ENCODE assay signal across 8 cellular contexts in genomic region chr2:23926750-23927627, GRCh38. TPM values are rescaled to one million over a fixed set of nuclear protein-coding genes. Genes with fewer than 3 reads are reported as not detected.
DNase-seq lines count a peak whose midpoint lies in the region; TF ChIP-seq lines count a peak whose summit lies in the region.

Gene ATAD2B, minus strand, starts transcription at chr2:23927123. Its CDS starts 353 bp downstream, at chr2:23926770.

- H3K27me3 ChIP-seq in GM06990 (replicated peaks; ENCODE audit: control insufficient read depth, insufficient read depth, low read length) (no peaks in the 10 kb centered on the region), suprapubic skin (no peaks in the 10 kb centered on the region)

- TF ChIP-seq EP300 in suprapubic skin (IDR thresholded peaks at IDR 0.05), result no peak

- in situ Hi-C loops in SK-MEL-5 (cut with HindIII; ENCODE audit: low pct_unique_long_range_greater_than_20kb, low sequenced_read_pairs), result no loop called here

- H3K36me3 ChIP-seq in GM06990 (ENCODE audit: control insufficient read depth, insufficient read depth, low read length) (no peaks in the 10 kb centered on the region), suprapubic skin (peaks cover 8% of the 10 kb centered on the region)

- peak; percentile 99 for DNase-seq in GM06990 (ENCODE audit: extremely low read depth, insufficient read length)
- DNase-seq in HFF-Myc (ENCODE audit: extremely low read depth, low read depth), result peak; percentile 84
- peak; percentile 89 for DNase-seq in MV-4-11 (lab: John Stamatoyannopoulos, UW)
- peak; percentile 95 for DNase-seq in SK-MEL-5 (ENCODE audit: low read depth, low spot score)
- peak; percentile 93 for DNase-seq in activated naive CD4-positive, alpha-beta T cell treated with anti-CD3 and anti-CD28 coated beads for 36 hours
- DNase-seq in germinal center (ENCODE audit: low spot score), result peak; percentile 94
- DNase-seq in nucleus accumbens (lab: John Stamatoyannopoulos, UW), result peak in 54 of 56 donors; percentile 53 to 94 (median 86)
- DNase-seq in suprapubic skin (ENCODE audit: low spot score in 2 of 2), result peak; percentile 92

- peak; percentile 74 for TF ChIP-seq CTCF in GM06990 (IDR thresholded peaks at IDR 0.05; ENCODE audit: insufficient read depth, low read length, poor library complexity, severe bottlenecking)
- peak; percentile 67 for TF ChIP-seq CTCF in HFF-Myc (IDR thresholded peaks at IDR 0.05; ENCODE audit: low read depth, low read length, missing control alignments)
- TF ChIP-seq CTCF in suprapubic skin (IDR thresholded peaks at IDR 0.05), result peak; percentile 85 to 96

- H3K4me3 ChIP-seq in GM06990 (replicated peaks; ENCODE audit: low read depth, low read length) (peak within 1 kb of the TSS; percentile 88), HFF-Myc (replicated peaks; ENCODE audit: low read depth, low read length) (peak within 1 kb of the TSS; percentile 94), suprapubic skin (peak within 1 kb of the TSS; percentile 98)

- TF ChIP-seq POLR2A in suprapubic skin (IDR thresholded peaks at IDR 0.05), result peak; percentile 32 to 51

- H3K27me3 Mint-ChIP-seq in activated naive CD4-positive, alpha-beta T cell treated with anti-CD3 and anti-CD28 coated beads for 36 hours (ENCODE audit: low read depth), result no peaks in the 10 kb centered on the region

- peak within 1 kb of the TSS; percentile 99 for H3K27ac Mint-ChIP-seq in activated naive CD4-positive, alpha-beta T cell treated with anti-CD3 and anti-CD28 coated beads for 36 hours

- peaks cover 36% of the 10 kb centered on the region for H3K4me1 Mint-ChIP-seq in activated naive CD4-positive, alpha-beta T cell treated with anti-CD3 and anti-CD28 coated beads for 36 hours (ENCODE audit: low read depth)

- H3K4me3 Mint-ChIP-seq in activated naive CD4-positive, alpha-beta T cell treated with anti-CD3 and anti-CD28 coated beads for 36 hours, result peak within 1 kb of the TSS; percentile 96

- no peaks in the 10 kb centered on the region for H3K9me3 Mint-ChIP-seq in activated naive CD4-positive, alpha-beta T cell treated with anti-CD3 and anti-CD28 coated beads for 36 hours

- H3K4me1 ChIP-seq in suprapubic skin, result peaks cover 37% of the 10 kb centered on the region

- CTCF ChIA-PET in activated naive CD4-positive, alpha-beta T cell treated with anti-CD3 and anti-CD28 coated beads for 36 hours (lab: Charles Lee), result interaction anchor here (0.5 to 4.5 kb wide), 24 partner anchors 10 to 1316 kb away, joined by 3 to 59 read pairs (median 4); partner anchors contain the start of genes SF3B6, TP53I3 and UBXN2A

- H3K9me3 ChIP-seq in suprapubic skin, result no peaks in the 10 kb centered on the region

- under 1% methylated on average over 19 of the region's 89 CpGs for whole genome bisulfite sequencing in suprapubic skin

- H3K36me3 Mint-ChIP-seq in activated naive CD4-positive, alpha-beta T cell treated with anti-CD3 and anti-CD28 coated beads for 36 hours (ENCODE audit: low read depth), result peaks cover 2% of the 10 kb centered on the region

- intact Hi-C loops in activated naive CD4-positive, alpha-beta T cell treated with anti-CD3 and anti-CD28 coated beads for 36 hours (cut with micrococcal nuclease), result loop anchor here (1.0 to 10.0 kb wide), 18 partner anchors 11 to 1115 kb away; partner anchors contain the start of genes CENPO, DNAJC27, EFR3B and FAM228B

- H3K27ac ChIP-seq in suprapubic skin, result peak within 1 kb of the TSS; percentile 99

RNA-seq across cellular contexts. Expression of gene ATAD2B, which starts in this region (rescaled TPM):
- total RNA-seq in SK-MEL-5 (2014; rRNA removed; shearing (Covaris generic)), result 7.9 and 8.9 TPM in 2 replicates
- polyA plus RNA-seq in SK-MEL-5 (2015; cell fraction: cytosol; rRNA removed), result 3.3 and 5.2 TPM in 2 replicates
- 38.9 and 39.8 TPM in 2 replicates for polyA plus RNA-seq in SK-MEL-5 (2015; cell fraction: nucleus; rRNA removed)
- total RNA-seq in activated naive CD4-positive, alpha-beta T cell treated with anti-CD3 and anti-CD28 coated beads for 36 hours, result 10 to 100 TPM; 12.9 to 15.4 TPM
- total RNA-seq in suprapubic skin, result 10 to 100 TPM; 28.8 to 81.9 (median 31.8) TPM

Comparison
In these comparisons a context has a peak if more than half of its experiments do, and no peak if none do; other contexts are left out.
1. Peak in every context shown above with its lines: DNase-seq, H3K4me3 ChIP-seq and H3K27ac ChIP-seq.